In the genomic region with DNA sequence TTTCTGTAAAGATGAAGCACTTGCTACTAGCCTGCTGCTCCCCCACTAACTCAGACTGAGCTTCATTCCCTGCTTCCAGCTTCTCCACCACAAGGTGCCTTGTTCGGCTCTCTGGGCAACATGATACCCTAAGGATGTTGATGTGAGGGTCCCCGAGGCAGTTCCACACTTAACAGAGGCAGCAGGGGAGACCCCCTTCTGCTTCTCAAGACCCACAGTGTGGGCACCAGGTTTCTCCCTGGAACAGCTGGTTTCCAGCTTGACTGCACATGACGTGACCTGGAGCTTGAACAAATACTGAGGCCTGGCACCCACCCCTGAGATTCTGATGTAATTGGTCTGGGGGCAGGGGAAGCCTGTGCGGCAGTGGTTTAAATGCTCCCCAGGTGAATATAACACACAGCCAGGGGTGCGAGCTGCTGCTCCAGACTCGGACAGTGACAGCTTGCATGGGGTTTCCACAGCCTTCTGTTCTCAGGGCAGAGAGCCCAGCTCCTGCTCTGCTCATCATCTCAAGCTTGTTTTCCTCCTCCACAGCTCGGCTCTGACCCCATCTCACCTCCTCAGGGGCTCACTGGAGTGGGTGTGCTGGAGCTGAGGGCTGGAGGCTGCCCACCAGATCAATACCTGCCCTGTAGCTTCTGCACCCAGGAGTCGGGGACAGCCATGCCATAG, we compare ENCODE assay signal across 26 cellular contexts.
DNase-seq lines count a peak whose midpoint lies in the region; ATAC-seq and TF ChIP-seq lines count a peak whose summit lies in the region.
"Had no signal": no experiment of that assay in that cellular context is flagged by ENCODE, and none has a peak within 500 bp of the region (broad histone marks: within the 10 kb centered on the region; RNA-seq: fewer than 3 reads in every experiment).

No MANE protein-coding gene starts in this region.

- H4K20me1 ChIP-seq in neural progenitor cell (ENCODE audit: low read depth) = no peaks in the 10 kb centered on the region

- no peak for TF ChIP-seq POLR2A in esophagus muscularis mucosa (IDR thresholded peaks at IDR 0.05; ENCODE audit: low read depth)
- TF ChIP-seq POLR2A in ovary (IDR thresholded peaks at IDR 0.05) = no peak

- WGBS in esophagus muscularis mucosa = 37% methylated on average over 8 of the region's 8 CpGs
- WGBS in ovary, 3 donors = 17 to 27% (median 26%) methylated on average over 8 of the region's 8 CpGs

- no peak overlapping the region for H3K27ac Mint-ChIP-seq in neural progenitor cell
- H3K27ac Mint-ChIP-seq: activated CD4-positive, alpha-beta memory T cell treated with anti-CD3 and anti-CD28 coated beads for 36 hours had no signal

- DNase-seq in COR-L47 (lab: John Stamatoyannopoulos, UW) (peak; percentile 22), NCI-H1694 treated with DMSO at 0.1 percent for 48 hours (lab: John Stamatoyannopoulos, UW) (peak; percentile 77), esophagus muscularis mucosa (ENCODE audit: extremely low spot score) (no peak), ovary (peak in 3 of 5 donors; percentile 34 to 66 (median 43)), neural progenitor cell (ENCODE audit: low spot score) (no peak), hepatic stellate cell (ENCODE audit: low spot score) (no peak)
- no peak for DNase-seq in activated CD8-positive, alpha-beta memory T cell treated with anti-CD3 and anti-CD28 coated beads, Interleukin-2, amount 50 U/mL, for 4 hours
- DNase-seq: activated CD4-positive, alpha-beta memory T cell treated with anti-CD3 and anti-CD28 coated beads for 36 hours; activated CD4-positive, CD25-positive, alpha-beta regulatory T cell; activated gamma-delta T cell treated with Interleukin-2 at 50 U/mL for 16 hours; activated T-cell treated with anti-CD3 and anti-CD28 coated beads for 4 hours; amygdala; Calu3; central memory CD4-positive, alpha-beta T cell; effector CD4-positive, alpha-beta T cell; erythroblast; NCI-H2029; NCI-H446 treated with DMSO at 0.1 percent for 48 hours; SK-N-SH; spleen; stimulated activated CD4-positive, alpha-beta T cell treated with anti-CD3 and anti-CD28 coated beads, Interleukin-4, amount 100 ng/mL, for 24 hours had no signal

- TF ChIP-seq CTCF in esophagus muscularis mucosa (IDR thresholded peaks at IDR 0.05) (no peak), ovary (IDR thresholded peaks at IDR 0.05) (no peak), neural progenitor cell (IDR thresholded peaks at IDR 0.05) (no peak)

- no peaks in the 10 kb centered on the region for H3K9me3 Mint-ChIP-seq in neural progenitor cell
- H3K9me3 Mint-ChIP-seq: activated CD4-positive, alpha-beta memory T cell treated with anti-CD3 and anti-CD28 coated beads for 36 hours; neural crest cell had no signal

- no peak overlapping the region for H3K4me3 Mint-ChIP-seq in neural progenitor cell
- H3K4me3 Mint-ChIP-seq: activated CD4-positive, alpha-beta memory T cell treated with anti-CD3 and anti-CD28 coated beads for 36 hours; neural crest cell had no signal

- H3K36me3 ChIP-seq in esophagus muscularis mucosa (peaks cover 0 to 71% (median 38%) of the 10 kb centered on the region in 4 donors), ovary (no peaks in the 10 kb centered on the region), neural progenitor cell (no peaks in the 10 kb centered on the region)

- TF ChIP-seq EP300 in esophagus muscularis mucosa (IDR thresholded peaks at IDR 0.05) (no peak), ovary (IDR thresholded peaks at IDR 0.05) (no peak)

- H3K4me3 ChIP-seq in esophagus muscularis mucosa (no peak overlapping the region), ovary (no peak overlapping the region), neural progenitor cell (no peak overlapping the region)
- H3K4me3 ChIP-seq: A549; BLaER1 treated with 17β-estradiol and CSF1 and Interleukin-3, amounts not matched to agents 10 nM and 100 nM; K562; spleen had no signal

- H3K27ac ChIP-seq in esophagus muscularis mucosa (replicated peaks in 1 of 4) = peak overlapping the region; percentile 94 to 97 (median 96)
- no peak overlapping the region for H3K27ac ChIP-seq in ovary
- no peak overlapping the region for H3K27ac ChIP-seq in neural progenitor cell
- H3K27ac ChIP-seq: A549; BLaER1 treated with 17β-estradiol and CSF1 and Interleukin-3, amounts not matched to agents 10 nM and 100 nM had no signal

- ATAC-seq in HG03565 (IDR thresholded peaks at IDR 0.05; ENCODE audit: unreplicated experiment) = no peak
- ATAC-seq: A549, K562 had no signal

- H3K4me1 Mint-ChIP-seq in neural progenitor cell = peaks cover 3% of the 10 kb centered on the region
- H3K4me1 Mint-ChIP-seq: neural crest cell had no signal

- peaks cover 29% of the 10 kb centered on the region for H3K36me3 Mint-ChIP-seq in neural progenitor cell
- H3K36me3 Mint-ChIP-seq: activated CD4-positive, alpha-beta memory T cell treated with anti-CD3 and anti-CD28 coated beads for 36 hours had no signal

- H3F3A ChIP-seq in neural progenitor cell (ENCODE audit: low read depth) = no peaks in the 10 kb centered on the region

- H3K27me3 Mint-ChIP-seq in neural progenitor cell (ENCODE audit: insufficient read depth, low read depth) = peaks cover 2% of the 10 kb centered on the region

- no peaks in the 10 kb centered on the region for H3K27me3 ChIP-seq in esophagus muscularis mucosa
- H3K27me3 ChIP-seq in ovary = no peaks in the 10 kb centered on the region
- H3K27me3 ChIP-seq in neural progenitor cell = no peaks in the 10 kb centered on the region
- H3K27me3 ChIP-seq: BLaER1 treated with 17β-estradiol and CSF1 and Interleukin-3, amounts not matched to agents 10 nM and 100 nM; spleen had no signal

- H3K4me1 ChIP-seq in esophagus muscularis mucosa (peaks cover 28 to 100% (median 100%) of the 10 kb centered on the region in 4 donors), ovary (ENCODE audit: insufficient read depth) (peaks cover 19% of the 10 kb centered on the region), neural progenitor cell (no peaks in the 10 kb centered on the region)
- H3K4me1 ChIP-seq: A549 had no signal

- intact Hi-C loops in esophagus muscularis mucosa (cut with DNase I) (no loop called here), ovary (cut with DNase I) (no loop called here)

- H3K4me2 ChIP-seq in neural progenitor cell = no peak overlapping the region
- H3K4me2 ChIP-seq: A549; BLaER1 treated with 17β-estradiol and CSF1 and Interleukin-3, amounts not matched to agents 10 nM and 100 nM; SK-N-SH had no signal

- no peak overlapping the region for H2AFZ ChIP-seq in neural progenitor cell (replicated peaks)

- no peak overlapping the region for H3K9ac ChIP-seq in neural progenitor cell
- H3K9ac ChIP-seq: BLaER1 treated with 17β-estradiol and CSF1 and Interleukin-3, amounts not matched to agents 10 nM and 100 nM; SK-N-SH had no signal

- no peaks in the 10 kb centered on the region for H3K9me3 ChIP-seq in esophagus muscularis mucosa
- H3K9me3 ChIP-seq in ovary = no peaks in the 10 kb centered on the region
- no peaks in the 10 kb centered on the region for H3K9me3 ChIP-seq in neural progenitor cell (ENCODE audit: low read depth)
- H3K9me3 ChIP-seq: A549; BLaER1 treated with 17β-estradiol and CSF1 and Interleukin-3, amounts not matched to agents 10 nM and 100 nM; SK-N-SH; spleen had no signal

- H3K79me2 ChIP-seq in neural progenitor cell (ENCODE audit: low read depth) = no peaks in the 10 kb centered on the region

Comparison
In these comparisons a context has a peak if more than half of its experiments do, and no peak if none do; other contexts are left out.
1. DNase-seq: peak in COR-L47 (single experiment), NCI-H1694 treated with DMSO at 0.1 percent for 48 hours (single experiment) and ovary (3 of 5); none in esophagus muscularis mucosa (single experiment), neural progenitor cell (single experiment), activated CD8-positive, alpha-beta memory T cell treated with anti-CD3 and anti-CD28 coated beads, Interleukin-2, amount 50 U/mL, for 4 hours (single experiment) and hepatic stellate cell (single experiment).
2. H3K27ac ChIP-seq: peak in esophagus muscularis mucosa (4 of 4); none in ovary (0 of 2) and neural progenitor cell (single experiment).